Comparison of ENCODE assay signal across 1 cellular context in the genomic region with DNA sequence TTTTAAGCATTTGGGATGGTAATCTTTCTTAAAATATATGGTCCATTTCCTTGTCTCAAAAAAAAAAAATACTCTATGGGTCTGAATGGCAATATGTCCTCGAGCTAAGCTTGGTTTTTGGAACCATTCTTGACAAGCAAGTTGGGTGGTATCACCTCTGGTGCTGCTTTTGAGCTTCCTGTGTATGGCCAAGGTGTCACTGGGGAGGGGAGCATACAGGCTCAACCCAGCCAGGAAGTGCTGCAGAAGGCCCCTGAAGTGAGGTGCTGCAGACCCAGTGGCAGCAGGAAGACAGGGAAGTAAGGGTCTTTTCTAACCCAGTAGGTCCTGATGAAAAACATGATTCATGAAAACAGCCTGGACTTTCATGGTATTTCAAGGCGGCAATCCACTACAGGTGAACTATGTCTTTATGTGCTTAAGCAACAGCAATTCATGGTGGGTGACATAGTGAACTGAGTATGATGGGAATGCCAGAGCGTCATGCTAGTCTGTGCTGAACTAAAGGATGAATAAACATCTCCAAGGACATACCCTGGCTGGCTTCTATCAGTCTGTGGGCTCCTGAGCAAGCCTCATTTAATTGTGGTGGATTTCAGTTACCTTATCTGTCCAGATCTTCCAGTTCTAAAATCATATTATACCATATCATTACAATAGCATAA.
TF ChIP-seq lines count a peak whose summit lies in the region.

No MANE protein-coding gene starts in this region.

TF ChIP-seq in SK-N-SH treated with all-trans-retinoic acid at 6 μM for 48 hours, 23 proteins besides CTCF, POLR2A, EP300 and RAD21 (continued from another document):
- no peak for TF ChIP-seq OSR1 (CRISPR knock-in tag; IDR thresholded peaks at IDR 0.05)
TF ChIP-seq in SK-N-SH treated with all-trans-retinoic acid at 6 μM for 48 hours: peak in this region for 2.
